ENCODE assay signal across 1 cellular context in the genomic region with DNA sequence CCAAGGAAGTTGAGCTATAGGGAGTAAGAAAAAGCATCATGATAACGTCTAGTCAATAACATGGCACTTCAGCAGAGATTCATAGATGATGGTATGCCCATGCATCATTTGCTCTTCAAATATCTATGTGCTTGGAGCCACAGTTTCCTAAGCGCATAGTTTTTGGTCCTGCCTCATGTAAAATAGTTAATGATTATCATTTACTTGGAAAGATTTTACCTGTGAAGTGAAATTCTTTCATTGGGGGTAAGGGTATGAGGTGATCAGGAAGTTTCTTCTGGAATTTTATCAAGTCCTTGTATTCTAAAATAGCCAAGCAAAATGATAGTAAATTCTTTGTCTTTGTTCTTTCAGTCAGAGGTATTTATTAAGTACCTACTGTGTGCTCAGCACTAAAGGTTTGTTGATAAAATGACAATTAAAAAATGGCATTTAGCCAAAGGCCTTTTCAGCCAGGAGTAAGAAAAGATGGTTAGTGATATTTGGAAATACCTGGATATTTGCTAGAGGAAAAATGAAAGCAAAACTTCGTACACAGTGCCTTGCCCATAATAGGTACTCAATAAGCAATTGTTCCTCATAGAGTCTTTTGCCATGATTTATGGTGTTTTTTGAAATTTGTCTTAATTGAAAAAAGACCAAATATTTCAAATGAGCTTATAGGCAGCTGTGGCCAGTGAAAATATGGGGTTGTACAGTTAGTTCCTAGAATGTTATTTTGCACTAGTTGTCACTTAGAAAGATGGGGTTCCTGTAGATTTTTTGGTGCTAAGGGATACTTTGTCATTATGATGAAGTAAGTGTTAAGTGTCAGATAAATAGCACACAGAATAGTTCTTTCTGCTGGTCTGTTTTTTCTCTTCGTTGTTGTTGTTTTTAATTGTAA.
TF ChIP-seq lines count a peak whose summit lies in the region.

No MANE protein-coding gene starts in this region.

TF ChIP-seq in K562, 482 proteins besides CTCF, POLR2A, EP300 and RAD21 (continues in another document):
- TF ChIP-seq RFX5 (IDR thresholded peaks at IDR 0.05; ENCODE audit: low read depth, low read length) (no peak), L3MBTL2 (IDR thresholded peaks at IDR 0.05) (no peak), STAT5B (CRISPR knock-in tag; IDR thresholded peaks at IDR 0.05) (no peak), ZKSCAN3 (CRISPR knock-in tag; IDR thresholded peaks at IDR 0.05) (no peak), ZNF830 (CRISPR knock-in tag; IDR thresholded peaks at IDR 0.05) (no peak), ZNF707 (CRISPR knock-in tag; conservative IDR thresholded peaks at IDR 0.05) (0 out of 2 replicates have a peak, but pooled peaks have one; percentile 14), CHCHD3 (CRISPR knock-in tag; IDR thresholded peaks at IDR 0.05) (no peak), ZBTB17 (CRISPR knock-in tag; IDR thresholded peaks at IDR 0.05) (peak; percentile 61; the same call in 1 of the 2 replicates), ZNF644 (tag; IDR thresholded peaks at IDR 0.05; ENCODE audit: low read depth) (peak; percentile 49; the same call in 1 of the 2 replicates), CBX3 (IDR thresholded peaks at IDR 0.05; ENCODE audit: borderline replicate concordance in 1 of 2, low read length in 2 of 2) (no peak), ZNF23 (CRISPR knock-in tag; IDR thresholded peaks at IDR 0.05) (peak; percentile 73), MYNN (IDR thresholded peaks at IDR 0.05) (no peak), MYNN (CRISPR knock-in tag; IDR thresholded peaks at IDR 0.05) (no peak), NELFE (IDR thresholded peaks at IDR 0.05; ENCODE audit: insufficient read depth, insufficient read length) (no peak), ZFPM2 (CRISPR knock-in tag; IDR thresholded peaks at IDR 0.05) (peak; percentile 79; the same call in 1 of the 2 replicates), ZNF551 (CRISPR knock-in tag; IDR thresholded peaks at IDR 0.05) (no peak), JUND (IDR thresholded peaks at IDR 0.05; ENCODE audit: borderline replicate concordance, low read depth, low read length) (no peak), JUND (tag; IDR thresholded peaks at IDR 0.05; ENCODE audit: borderline replicate concordance, low read depth, low read length) (no peak; the same call in 2 of the 3 replicates), ZNF217 (CRISPR knock-in tag; IDR thresholded peaks at IDR 0.05) (no peak), ARHGAP35 (IDR thresholded peaks at IDR 0.05; ENCODE audit: partially characterized antibody) (no peak), MTA2 (IDR thresholded peaks at IDR 0.05; ENCODE audit: low read depth) (no peak), FIP1L1 (IDR thresholded peaks at IDR 0.05; ENCODE audit: low read depth, low read length, poor library complexity, severe bottlenecking) (no peak), DPF2 (IDR thresholded peaks at IDR 0.05) (no peak), POLR2AphosphoS5 (IDR thresholded peaks at IDR 0.05; ENCODE audit: control insufficient read depth, insufficient read depth, low read depth, low read length) (no peak), CBFA2T2 (conservative IDR thresholded peaks at IDR 0.05) (no peak), NR2C2 (CRISPR knock-in tag; IDR thresholded peaks at IDR 0.05) (no peak), NR2C2 (tag; IDR thresholded peaks at IDR 0.05) (no peak), SETDB1 (IDR thresholded peaks at IDR 0.05; ENCODE audit: low read length) (no peak), PHB (CRISPR knock-in tag; IDR thresholded peaks at IDR 0.05) (no peak), DMBX1 (CRISPR knock-in tag; IDR thresholded peaks at IDR 0.05; ENCODE audit: borderline replicate concordance) (peak; percentile 83; the same call in 1 of the 2 replicates), MIER1 (IDR thresholded peaks at IDR 0.05; ENCODE audit: low read depth) (no peak), ZKSCAN1 (IDR thresholded peaks at IDR 0.05; ENCODE audit: low read depth, low read length) (peak; percentile 94), ZNF75A (CRISPR knock-in tag; IDR thresholded peaks at IDR 0.05) (peak; percentile 42; the same call in 1 of the 2 replicates), TAF15 (IDR thresholded peaks at IDR 0.05; ENCODE audit: low read depth, low read length) (no peak), NCOA6 (IDR thresholded peaks at IDR 0.05) (no peak), RBM15 (IDR thresholded peaks at IDR 0.05; ENCODE audit: insufficient read depth, low read length) (no peak), TCF3 (CRISPR knock-in tag; IDR thresholded peaks at IDR 0.05) (no peak), SUPT5H (IDR thresholded peaks at IDR 0.05) (no peak), MTA3 (IDR thresholded peaks at IDR 0.05; ENCODE audit: borderline replicate concordance) (no peak), RCOR1 (IDR thresholded peaks at IDR 0.05; ENCODE audit: borderline replicate concordance in 1 of 2, low read depth in 2 of 2, low read length in 2 of 2) (no peak)
- TF ChIP-seq, protein P1, sequence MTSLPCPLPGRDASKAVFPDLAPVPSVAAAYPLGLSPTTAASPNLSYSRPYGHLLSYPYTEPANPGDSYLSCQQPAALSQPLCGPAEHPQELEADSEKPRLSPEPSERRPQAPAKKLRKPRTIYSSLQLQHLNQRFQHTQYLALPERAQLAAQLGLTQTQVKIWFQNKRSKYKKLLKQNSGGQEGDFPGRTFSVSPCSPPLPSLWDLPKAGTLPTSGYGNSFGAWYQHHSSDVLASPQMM (CRISPR knock-in tag; IDR thresholded peaks at IDR 0.05) = no peak
- TF ChIP-seq, protein P2, sequence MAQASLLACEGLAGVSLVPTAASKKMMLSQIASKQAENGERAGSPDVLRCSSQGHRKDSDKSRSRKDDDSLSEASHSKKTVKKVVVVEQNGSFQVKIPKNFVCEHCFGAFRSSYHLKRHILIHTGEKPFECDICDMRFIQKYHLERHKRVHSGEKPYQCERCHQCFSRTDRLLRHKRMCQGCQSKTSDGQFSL (CRISPR knock-in tag; IDR thresholded peaks at IDR 0.05) = no peak
- TF ChIP-seq, protein P2 (tag; IDR thresholded peaks at IDR 0.05) = peak in 1 of 2 experiments; percentile 75; a peak in 2 of 4 replicates
- TF ChIP-seq, protein P3, sequence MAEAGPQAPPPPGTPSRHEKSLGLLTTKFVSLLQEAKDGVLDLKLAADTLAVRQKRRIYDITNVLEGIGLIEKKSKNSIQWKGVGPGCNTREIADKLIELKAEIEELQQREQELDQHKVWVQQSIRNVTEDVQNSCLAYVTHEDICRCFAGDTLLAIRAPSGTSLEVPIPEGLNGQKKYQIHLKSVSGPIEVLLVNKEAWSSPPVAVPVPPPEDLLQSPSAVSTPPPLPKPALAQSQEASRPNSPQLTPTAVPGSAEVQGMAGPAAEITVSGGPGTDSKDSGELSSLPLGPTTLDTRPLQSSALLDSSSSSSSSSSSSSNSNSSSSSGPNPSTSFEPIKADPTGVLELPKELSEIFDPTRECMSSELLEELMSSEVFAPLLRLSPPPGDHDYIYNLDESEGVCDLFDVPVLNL (CRISPR knock-in tag; IDR thresholded peaks at IDR 0.05; ENCODE audit: low read depth) = no peak
- TF ChIP-seq, protein P4, sequence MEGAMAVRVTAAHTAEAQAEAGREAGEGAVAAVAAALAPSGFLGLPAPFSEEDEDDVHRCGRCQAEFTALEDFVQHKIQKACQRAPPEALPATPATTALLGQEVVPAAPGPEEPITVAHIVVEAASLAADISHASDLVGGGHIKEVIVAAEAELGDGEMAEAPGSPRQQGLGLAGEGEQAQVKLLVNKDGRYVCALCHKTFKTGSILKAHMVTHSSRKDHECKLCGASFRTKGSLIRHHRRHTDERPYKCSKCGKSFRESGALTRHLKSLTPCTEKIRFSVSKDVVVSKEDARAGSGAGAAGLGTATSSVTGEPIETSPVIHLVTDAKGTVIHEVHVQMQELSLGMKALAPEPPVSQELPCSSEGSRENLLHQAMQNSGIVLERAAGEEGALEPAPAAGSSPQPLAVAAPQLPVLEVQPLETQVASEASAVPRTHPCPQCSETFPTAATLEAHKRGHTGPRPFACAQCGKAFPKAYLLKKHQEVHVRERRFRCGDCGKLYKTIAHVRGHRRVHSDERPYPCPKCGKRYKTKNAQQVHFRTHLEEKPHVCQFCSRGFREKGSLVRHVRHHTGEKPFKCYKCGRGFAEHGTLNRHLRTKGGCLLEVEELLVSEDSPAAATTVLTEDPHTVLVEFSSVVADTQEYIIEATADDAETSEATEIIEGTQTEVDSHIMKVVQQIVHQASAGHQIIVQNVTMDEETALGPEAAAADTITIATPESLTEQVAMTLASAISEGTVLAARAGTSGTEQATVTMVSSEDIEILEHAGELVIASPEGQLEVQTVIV (CRISPR knock-in tag; IDR thresholded peaks at IDR 0.05; ENCODE audit: borderline replicate concordance) = no peak
- TF ChIP-seq, protein P5, sequence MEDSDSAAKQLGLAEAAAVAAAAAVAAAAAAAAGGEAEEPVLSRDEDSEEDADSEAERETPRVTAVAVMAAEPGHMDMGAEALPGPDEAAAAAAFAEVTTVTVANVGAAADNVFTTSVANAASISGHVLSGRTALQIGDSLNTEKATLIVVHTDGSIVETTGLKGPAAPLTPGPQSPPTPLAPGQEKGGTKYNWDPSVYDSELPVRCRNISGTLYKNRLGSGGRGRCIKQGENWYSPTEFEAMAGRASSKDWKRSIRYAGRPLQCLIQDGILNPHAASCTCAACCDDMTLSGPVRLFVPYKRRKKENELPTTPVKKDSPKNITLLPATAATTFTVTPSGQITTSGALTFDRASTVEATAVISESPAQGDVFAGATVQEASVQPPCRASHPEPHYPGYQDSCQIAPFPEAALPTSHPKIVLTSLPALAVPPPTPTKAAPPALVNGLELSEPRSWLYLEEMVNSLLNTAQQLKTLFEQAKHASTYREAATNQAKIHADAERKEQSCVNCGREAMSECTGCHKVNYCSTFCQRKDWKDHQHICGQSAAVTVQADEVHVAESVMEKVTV (CRISPR knock-in tag; IDR thresholded peaks at IDR 0.05) = no peak
- TF ChIP-seq, protein P6, sequence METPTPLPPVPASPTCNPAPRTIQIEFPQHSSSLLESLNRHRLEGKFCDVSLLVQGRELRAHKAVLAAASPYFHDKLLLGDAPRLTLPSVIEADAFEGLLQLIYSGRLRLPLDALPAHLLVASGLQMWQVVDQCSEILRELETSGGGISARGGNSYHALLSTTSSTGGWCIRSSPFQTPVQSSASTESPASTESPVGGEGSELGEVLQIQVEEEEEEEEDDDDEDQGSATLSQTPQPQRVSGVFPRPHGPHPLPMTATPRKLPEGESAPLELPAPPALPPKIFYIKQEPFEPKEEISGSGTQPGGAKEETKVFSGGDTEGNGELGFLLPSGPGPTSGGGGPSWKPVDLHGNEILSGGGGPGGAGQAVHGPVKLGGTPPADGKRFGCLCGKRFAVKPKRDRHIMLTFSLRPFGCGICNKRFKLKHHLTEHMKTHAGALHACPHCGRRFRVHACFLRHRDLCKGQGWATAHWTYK (CRISPR knock-in tag; IDR thresholded peaks at IDR 0.05) = peak; percentile 65; the same call in 1 of the 2 replicates
- TF ChIP-seq, protein P7, sequence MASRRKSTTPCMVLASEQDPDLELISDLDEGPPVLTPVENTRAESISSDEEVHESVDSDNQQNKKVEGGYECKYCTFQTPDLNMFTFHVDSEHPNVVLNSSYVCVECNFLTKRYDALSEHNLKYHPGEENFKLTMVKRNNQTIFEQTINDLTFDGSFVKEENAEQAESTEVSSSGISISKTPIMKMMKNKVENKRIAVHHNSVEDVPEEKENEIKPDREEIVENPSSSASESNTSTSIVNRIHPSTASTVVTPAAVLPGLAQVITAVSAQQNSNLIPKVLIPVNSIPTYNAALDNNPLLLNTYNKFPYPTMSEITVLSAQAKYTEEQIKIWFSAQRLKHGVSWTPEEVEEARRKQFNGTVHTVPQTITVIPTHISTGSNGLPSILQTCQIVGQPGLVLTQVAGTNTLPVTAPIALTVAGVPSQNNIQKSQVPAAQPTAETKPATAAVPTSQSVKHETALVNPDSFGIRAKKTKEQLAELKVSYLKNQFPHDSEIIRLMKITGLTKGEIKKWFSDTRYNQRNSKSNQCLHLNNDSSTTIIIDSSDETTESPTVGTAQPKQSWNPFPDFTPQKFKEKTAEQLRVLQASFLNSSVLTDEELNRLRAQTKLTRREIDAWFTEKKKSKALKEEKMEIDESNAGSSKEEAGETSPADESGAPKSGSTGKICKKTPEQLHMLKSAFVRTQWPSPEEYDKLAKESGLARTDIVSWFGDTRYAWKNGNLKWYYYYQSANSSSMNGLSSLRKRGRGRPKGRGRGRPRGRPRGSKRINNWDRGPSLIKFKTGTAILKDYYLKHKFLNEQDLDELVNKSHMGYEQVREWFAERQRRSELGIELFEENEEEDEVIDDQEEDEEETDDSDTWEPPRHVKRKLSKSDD (conservative IDR thresholded peaks at IDR 0.05; ENCODE audit: low read length) = no peak
- TF ChIP-seq, protein P8, sequence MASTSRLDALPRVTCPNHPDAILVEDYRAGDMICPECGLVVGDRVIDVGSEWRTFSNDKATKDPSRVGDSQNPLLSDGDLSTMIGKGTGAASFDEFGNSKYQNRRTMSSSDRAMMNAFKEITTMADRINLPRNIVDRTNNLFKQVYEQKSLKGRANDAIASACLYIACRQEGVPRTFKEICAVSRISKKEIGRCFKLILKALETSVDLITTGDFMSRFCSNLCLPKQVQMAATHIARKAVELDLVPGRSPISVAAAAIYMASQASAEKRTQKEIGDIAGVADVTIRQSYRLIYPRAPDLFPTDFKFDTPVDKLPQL (IDR thresholded peaks at IDR 0.05; ENCODE audit: extremely low read depth, insufficient read length) = no peak
- TF ChIP-seq, protein P9, sequence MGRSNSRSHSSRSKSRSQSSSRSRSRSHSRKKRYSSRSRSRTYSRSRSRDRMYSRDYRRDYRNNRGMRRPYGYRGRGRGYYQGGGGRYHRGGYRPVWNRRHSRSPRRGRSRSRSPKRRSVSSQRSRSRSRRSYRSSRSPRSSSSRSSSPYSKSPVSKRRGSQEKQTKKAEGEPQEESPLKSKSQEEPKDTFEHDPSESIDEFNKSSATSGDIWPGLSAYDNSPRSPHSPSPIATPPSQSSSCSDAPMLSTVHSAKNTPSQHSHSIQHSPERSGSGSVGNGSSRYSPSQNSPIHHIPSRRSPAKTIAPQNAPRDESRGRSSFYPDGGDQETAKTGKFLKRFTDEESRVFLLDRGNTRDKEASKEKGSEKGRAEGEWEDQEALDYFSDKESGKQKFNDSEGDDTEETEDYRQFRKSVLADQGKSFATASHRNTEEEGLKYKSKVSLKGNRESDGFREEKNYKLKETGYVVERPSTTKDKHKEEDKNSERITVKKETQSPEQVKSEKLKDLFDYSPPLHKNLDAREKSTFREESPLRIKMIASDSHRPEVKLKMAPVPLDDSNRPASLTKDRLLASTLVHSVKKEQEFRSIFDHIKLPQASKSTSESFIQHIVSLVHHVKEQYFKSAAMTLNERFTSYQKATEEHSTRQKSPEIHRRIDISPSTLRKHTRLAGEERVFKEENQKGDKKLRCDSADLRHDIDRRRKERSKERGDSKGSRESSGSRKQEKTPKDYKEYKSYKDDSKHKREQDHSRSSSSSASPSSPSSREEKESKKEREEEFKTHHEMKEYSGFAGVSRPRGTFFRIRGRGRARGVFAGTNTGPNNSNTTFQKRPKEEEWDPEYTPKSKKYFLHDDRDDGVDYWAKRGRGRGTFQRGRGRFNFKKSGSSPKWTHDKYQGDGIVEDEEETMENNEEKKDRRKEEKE (IDR thresholded peaks at IDR 0.05; ENCODE audit: borderline replicate concordance in 1 of 2, control insufficient read depth in 1 of 2, low read depth in 2 of 2, low read length in 1 of 2) = no peak
